ENCODE assay signal across 23 cellular contexts in the genomic region with DNA sequence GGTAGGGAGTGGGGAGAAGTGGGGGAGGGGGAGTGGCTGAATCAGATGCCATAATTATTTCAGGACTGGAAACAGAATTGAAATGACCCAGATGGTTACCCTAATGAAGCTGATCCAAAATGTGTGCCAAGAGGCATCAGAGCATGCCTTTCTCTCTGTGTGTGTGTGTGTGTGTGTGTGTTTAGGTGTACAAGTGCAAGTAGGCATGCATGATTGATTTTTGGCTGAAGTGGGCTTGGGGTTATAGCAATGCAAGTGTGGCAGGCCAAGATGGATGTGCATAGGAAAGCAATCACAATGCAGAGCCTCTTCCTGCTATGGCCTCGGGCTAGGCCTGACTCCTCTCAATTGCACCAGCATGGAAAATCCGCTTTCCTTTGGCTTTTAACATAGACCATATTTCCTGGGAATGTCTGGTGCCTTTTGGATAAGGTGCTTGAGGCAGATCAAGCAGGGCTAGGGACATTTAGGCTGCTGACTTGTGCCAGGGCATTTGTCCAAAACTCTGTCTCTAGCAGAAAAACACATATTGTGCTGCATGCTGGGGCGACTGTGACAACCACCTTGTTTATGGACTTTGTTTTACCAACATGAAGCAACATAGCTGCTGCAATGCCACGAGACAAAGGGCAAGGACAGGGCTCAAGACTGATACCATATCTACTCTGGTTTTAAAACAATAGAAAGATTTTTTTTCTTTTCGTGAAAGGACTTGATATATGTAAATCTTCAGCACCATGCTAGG.
A peak's percentile ranks its signal among the peaks of the same experiment; 100 is the strongest.
DNase-seq lines count a peak whose midpoint lies in the region; ATAC-seq and TF ChIP-seq lines count a peak whose summit lies in the region.
"Had no signal": no experiment of that assay in that cellular context is flagged by ENCODE, and none has a peak within 500 bp of the region (broad histone marks: within the 10 kb centered on the region; RNA-seq: fewer than 3 reads in every experiment).

No MANE protein-coding gene starts in this region.

- H3K4me1 Mint-ChIP-seq in mesothelial cell of epicardium, result peaks cover 46% of the 10 kb centered on the region
- no peaks in the 10 kb centered on the region for H3K4me1 Mint-ChIP-seq in activated CD4-positive, alpha-beta T cell treated with anti-CD3 and anti-CD28 coated beads for 36 hours
- H3K4me1 Mint-ChIP-seq in activated CD4-positive, alpha-beta memory T cell treated with anti-CD3 and anti-CD28 coated beads, Interleukin-2, amount 10 ng/mL, durations not matched to agents 7 days and 5 days, result no peaks in the 10 kb centered on the region

- H3K9me3 ChIP-seq in prostate gland (no peaks in the 10 kb centered on the region), HAP-1 (no peaks in the 10 kb centered on the region)
- H3K9me3 ChIP-seq: BLaER1 had no signal

- H3K27ac ChIP-seq in prostate gland, result no peak overlapping the region
- H3K27ac ChIP-seq: BLaER1 had no signal

- POLR2A ChIA-PET in activated CD4-positive, alpha-beta T cell treated with anti-CD3 and anti-CD28 coated beads for 36 hours (lab: Charles Lee), result no interaction called here
- POLR2A ChIA-PET in activated CD4-positive, alpha-beta memory T cell treated with anti-CD3 and anti-CD28 coated beads, Interleukin-2, amount 10 ng/mL, durations not matched to agents 7 days and 5 days (lab: Charles Lee), result no interaction called here

- peak overlapping the region; percentile 36 for H3K27ac Mint-ChIP-seq in mesothelial cell of epicardium
- H3K27ac Mint-ChIP-seq in activated CD4-positive, alpha-beta T cell treated with anti-CD3 and anti-CD28 coated beads for 36 hours, result no peak overlapping the region
- H3K27ac Mint-ChIP-seq in activated CD4-positive, alpha-beta memory T cell treated with anti-CD3 and anti-CD28 coated beads, Interleukin-2, amount 10 ng/mL, durations not matched to agents 7 days and 5 days, result no peak overlapping the region
- H3K27ac Mint-ChIP-seq: activated T-cell treated with anti-CD3 and anti-CD28 coated beads, Interleukin-2, amount 50 U/mL, for 72 hours; dendritic cell treated with granulocyte-macrophage colony-stimulating factor and Interleukin-4, amounts not matched to agents 40 ng/mL and 50 ng/mL, for 4 days had no signal

- no peaks in the 10 kb centered on the region for H3K36me3 Mint-ChIP-seq in mesothelial cell of epicardium
- no peaks in the 10 kb centered on the region for H3K36me3 Mint-ChIP-seq in activated CD4-positive, alpha-beta T cell treated with anti-CD3 and anti-CD28 coated beads for 36 hours (ENCODE audit: low read depth)
- no peaks in the 10 kb centered on the region for H3K36me3 Mint-ChIP-seq in activated CD4-positive, alpha-beta memory T cell treated with anti-CD3 and anti-CD28 coated beads, Interleukin-2, amount 10 ng/mL, durations not matched to agents 7 days and 5 days (ENCODE audit: low read depth)

- H3K27me3 Mint-ChIP-seq in mesothelial cell of epicardium (ENCODE audit: low read depth), result peaks cover 7% of the 10 kb centered on the region
- peaks cover 7% of the 10 kb centered on the region for H3K27me3 Mint-ChIP-seq in activated CD4-positive, alpha-beta T cell treated with anti-CD3 and anti-CD28 coated beads for 36 hours
- peaks cover 2% of the 10 kb centered on the region for H3K27me3 Mint-ChIP-seq in activated CD4-positive, alpha-beta memory T cell treated with anti-CD3 and anti-CD28 coated beads, Interleukin-2, amount 10 ng/mL, durations not matched to agents 7 days and 5 days
- H3K27me3 Mint-ChIP-seq: dendritic cell treated with granulocyte-macrophage colony-stimulating factor and Interleukin-4, amounts not matched to agents 40 ng/mL and 50 ng/mL, for 4 days had no signal

- H3K4me1 ChIP-seq in prostate gland (replicated peaks) (no peaks in the 10 kb centered on the region), HAP-1 (0 out of 2 replicates have a peak, but pooled peaks cover 2% of the 10 kb centered on the region)
- H3K4me1 ChIP-seq: BLaER1 had no signal

- no peaks in the 10 kb centered on the region for H3K27me3 ChIP-seq in prostate gland (replicated peaks; ENCODE audit: insufficient read depth)
- H3K27me3 ChIP-seq in HAP-1 (ENCODE audit: low read depth), result no peaks in the 10 kb centered on the region
- H3K27me3 ChIP-seq: BLaER1 had no signal

- no peak for TF ChIP-seq CTCF in mesothelial cell of epicardium (IDR thresholded peaks at IDR 0.05; ENCODE audit: unreplicated experiment)
- no peak for TF ChIP-seq CTCF in prostate gland (IDR thresholded peaks at IDR 0.05)

- H3K36me3 ChIP-seq in prostate gland (no peaks in the 10 kb centered on the region), HAP-1 (replicated peaks) (no peaks in the 10 kb centered on the region)
- H3K36me3 ChIP-seq: BLaER1 had no signal

- no peak overlapping the region for H3K4me3 Mint-ChIP-seq in mesothelial cell of epicardium
- H3K4me3 Mint-ChIP-seq in activated CD4-positive, alpha-beta T cell treated with anti-CD3 and anti-CD28 coated beads for 36 hours, result no peak overlapping the region
- H3K4me3 Mint-ChIP-seq in activated CD4-positive, alpha-beta memory T cell treated with anti-CD3 and anti-CD28 coated beads, Interleukin-2, amount 10 ng/mL, durations not matched to agents 7 days and 5 days, result no peak overlapping the region
- H3K4me3 Mint-ChIP-seq: activated T-cell treated with anti-CD3 and anti-CD28 coated beads, Interleukin-2, amount 50 U/mL, for 72 hours; dendritic cell treated with granulocyte-macrophage colony-stimulating factor and Interleukin-4, amounts not matched to agents 40 ng/mL and 50 ng/mL, for 4 days had no signal

- no peak for ATAC-seq in activated CD4-positive, alpha-beta T cell treated with anti-CD3 and anti-CD28 coated beads for 36 hours
- ATAC-seq: activated T-cell treated with anti-CD3 and anti-CD28 coated beads, Interleukin-2, amount 50 U/mL, for 72 hours had no signal

- in situ Hi-C loops in HAP-1 (cut with MboI; ENCODE audit: low sequenced_read_pairs), result no loop called here

- TF ChIP-seq POLR2A in prostate gland (IDR thresholded peaks at IDR 0.05), result no peak

- 45% methylated on average over 5 of the region's 5 CpGs for WGBS in prostate gland

- intact Hi-C loops in prostate gland (cut with DNase I), result no loop called here
- intact Hi-C loops in activated CD4-positive, alpha-beta T cell treated with anti-CD3 and anti-CD28 coated beads for 36 hours (cut with DNase I, micrococcal nuclease), result no loop called here

- peaks cover 9% of the 10 kb centered on the region for H3K9me3 Mint-ChIP-seq in mesothelial cell of epicardium
- H3K9me3 Mint-ChIP-seq in activated CD4-positive, alpha-beta T cell treated with anti-CD3 and anti-CD28 coated beads for 36 hours (ENCODE audit: low read depth), result no peaks in the 10 kb centered on the region
- no peaks in the 10 kb centered on the region for H3K9me3 Mint-ChIP-seq in activated CD4-positive, alpha-beta memory T cell treated with anti-CD3 and anti-CD28 coated beads, Interleukin-2, amount 10 ng/mL, durations not matched to agents 7 days and 5 days
- H3K9me3 Mint-ChIP-seq: activated T-cell treated with anti-CD3 and anti-CD28 coated beads, Interleukin-2, amount 50 U/mL, for 72 hours; dendritic cell treated with granulocyte-macrophage colony-stimulating factor and Interleukin-4, amounts not matched to agents 40 ng/mL and 50 ng/mL, for 4 days had no signal

- CTCF ChIA-PET in activated CD4-positive, alpha-beta T cell treated with anti-CD3 and anti-CD28 coated beads for 36 hours (lab: Charles Lee), result no interaction called here
- CTCF ChIA-PET in activated CD4-positive, alpha-beta memory T cell treated with anti-CD3 and anti-CD28 coated beads, Interleukin-2, amount 10 ng/mL, durations not matched to agents 7 days and 5 days (lab: Charles Lee), result interaction anchor here (2.8 kb wide), 1 partner anchor 11 kb away, joined by 13 read pairs; no protein-coding TSS in a partner anchor

- DNase-seq in DMS 273 (lab: John Stamatoyannopoulos, UW; ENCODE audit: unreplicated experiment), result peak; percentile 79
- peak; percentile 62 for DNase-seq in NCI-H1092 treated with DMSO at 0.1 percent for 48 hours (lab: John Stamatoyannopoulos, UW)
- DNase-seq in cerebellar cortex (ENCODE audit: low spot score), result peak; percentile 97
- DNase-seq in mesothelial cell of epicardium (ENCODE audit: low spot score in 2 of 2, unreplicated experiment in 2 of 2), result no peak
- no peak for DNase-seq in prostate gland (ENCODE audit: low spot score)
- DNase-seq in HAP-1 (ENCODE audit: low spot score in 2 of 2), result no peak
- DNase-seq in activated CD4-positive, alpha-beta T cell treated with anti-CD3 and anti-CD28 coated beads for 36 hours, result no peak
- no peak for DNase-seq in activated CD4-positive, alpha-beta memory T cell treated with anti-CD3 and anti-CD28 coated beads, Interleukin-2, amount 10 ng/mL, durations not matched to agents 7 days and 5 days
- DNase-seq: ACHN; activated CD4-positive, alpha-beta T cell treated with anti-CD3 and anti-CD28 coated beads for 48 hours; activated naive CD4-positive, alpha-beta T cell treated with Interleukin-2 at 50 U/mL for 16 hours; activated T-cell treated with anti-CD3 and anti-CD28 coated beads, Interleukin-2, amount 50 U/mL, for 72 hours; COR-L47; HCEC 1CT; Kasumi-1; kidney; NCI-H524; RPMI8226; small intestine; T-helper 2 cell had no signal

- H3K4me3 ChIP-seq in prostate gland (no peak overlapping the region), HAP-1 (no peak overlapping the region)
- H3K4me3 ChIP-seq: BLaER1, SK-N-MC had no signal

Comparison
In these comparisons a context has a peak if more than half of its experiments do, and no peak if none do; other contexts are left out.
1. DNase-seq: peak in DMS 273 (single experiment), NCI-H1092 treated with DMSO at 0.1 percent for 48 hours (single experiment) and cerebellar cortex (single experiment); none in mesothelial cell of epicardium (0 of 2), prostate gland (single experiment), HAP-1 (0 of 2), activated CD4-positive, alpha-beta T cell treated with anti-CD3 and anti-CD28 coated beads for 36 hours (single experiment) and activated CD4-positive, alpha-beta memory T cell treated with anti-CD3 and anti-CD28 coated beads, Interleukin-2, amount 10 ng/mL, durations not matched to agents 7 days and 5 days (single experiment).